In the genomic region with DNA sequence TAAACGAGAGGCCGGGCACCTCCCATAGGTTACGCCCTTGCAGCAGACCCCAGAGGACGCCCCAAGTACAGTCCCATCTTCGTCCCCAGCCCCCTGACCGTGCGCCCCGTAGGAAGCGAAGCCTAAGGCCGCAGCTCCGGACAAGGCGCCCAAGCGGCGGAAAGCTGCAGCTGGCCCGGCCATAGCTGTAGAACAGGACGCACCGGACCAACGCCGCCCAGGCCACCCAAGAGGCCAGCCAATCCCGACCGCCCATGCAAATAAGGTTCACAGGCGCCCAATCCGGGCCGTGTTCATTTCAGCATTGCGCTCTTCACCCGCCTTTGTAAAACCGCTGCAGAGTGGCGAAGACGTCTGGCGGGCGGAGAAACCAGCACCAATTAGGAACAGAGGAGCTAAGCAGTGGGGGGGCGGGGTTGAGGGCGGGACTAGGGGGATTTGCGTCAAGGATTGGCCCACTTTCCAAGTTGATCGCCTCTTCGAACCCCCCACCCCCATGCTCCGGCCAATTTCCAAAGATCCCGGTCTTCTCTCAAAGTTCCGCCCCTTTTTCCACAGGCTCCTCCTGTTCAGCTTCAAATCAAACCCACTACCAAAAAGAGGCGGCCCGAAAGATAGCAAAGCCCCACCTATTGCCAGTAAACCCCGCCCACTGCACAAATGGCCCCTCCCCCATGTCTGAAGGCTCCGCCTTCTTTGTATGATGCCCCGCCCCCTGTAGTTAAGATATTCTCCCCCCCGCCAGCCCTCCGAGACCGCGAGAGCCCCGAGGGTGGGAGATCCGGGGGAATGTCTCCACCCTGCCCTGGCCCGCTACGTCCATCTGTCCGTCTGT, we compare ENCODE assay signal across 1 cellular context.
TF ChIP-seq lines count a peak whose summit lies in the region.

A gene (minus strand): TSS at position 196 of the 835 bp plus-strand sequence. CDS start 13 bp downstream, at position 183.

TF ChIP-seq in HepG2, 621 proteins besides CTCF, POLR2A, EP300 and RAD21 (continued from another document and continues in another):
- TF ChIP-seq, protein P1, sequence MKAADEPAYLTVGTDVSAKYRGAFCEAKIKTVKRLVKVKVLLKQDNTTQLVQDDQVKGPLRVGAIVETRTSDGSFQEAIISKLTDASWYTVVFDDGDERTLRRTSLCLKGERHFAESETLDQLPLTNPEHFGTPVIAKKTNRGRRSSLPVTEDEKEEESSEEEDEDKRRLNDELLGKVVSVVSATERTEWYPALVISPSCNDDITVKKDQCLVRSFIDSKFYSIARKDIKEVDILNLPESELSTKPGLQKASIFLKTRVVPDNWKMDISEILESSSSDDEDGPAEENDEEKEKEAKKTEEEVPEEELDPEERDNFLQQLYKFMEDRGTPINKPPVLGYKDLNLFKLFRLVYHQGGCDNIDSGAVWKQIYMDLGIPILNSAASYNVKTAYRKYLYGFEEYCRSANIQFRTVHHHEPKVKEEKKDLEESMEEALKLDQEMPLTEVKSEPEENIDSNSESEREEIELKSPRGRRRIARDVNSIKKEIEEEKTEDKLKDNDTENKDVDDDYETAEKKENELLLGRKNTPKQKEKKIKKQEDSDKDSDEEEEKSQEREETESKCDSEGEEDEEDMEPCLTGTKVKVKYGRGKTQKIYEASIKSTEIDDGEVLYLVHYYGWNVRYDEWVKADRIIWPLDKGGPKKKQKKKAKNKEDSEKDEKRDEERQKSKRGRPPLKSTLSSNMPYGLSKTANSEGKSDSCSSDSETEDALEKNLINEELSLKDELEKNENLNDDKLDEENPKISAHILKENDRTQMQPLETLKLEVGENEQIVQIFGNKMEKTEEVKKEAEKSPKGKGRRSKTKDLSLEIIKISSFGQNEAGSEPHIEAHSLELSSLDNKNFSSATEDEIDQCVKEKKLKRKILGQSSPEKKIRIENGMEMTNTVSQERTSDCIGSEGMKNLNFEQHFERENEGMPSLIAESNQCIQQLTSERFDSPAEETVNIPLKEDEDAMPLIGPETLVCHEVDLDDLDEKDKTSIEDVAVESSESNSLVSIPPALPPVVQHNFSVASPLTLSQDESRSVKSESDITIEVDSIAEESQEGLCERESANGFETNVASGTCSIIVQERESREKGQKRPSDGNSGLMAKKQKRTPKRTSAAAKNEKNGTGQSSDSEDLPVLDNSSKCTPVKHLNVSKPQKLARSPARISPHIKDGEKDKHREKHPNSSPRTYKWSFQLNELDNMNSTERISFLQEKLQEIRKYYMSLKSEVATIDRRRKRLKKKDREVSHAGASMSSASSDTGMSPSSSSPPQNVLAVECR (CRISPR knock-in tag; IDR thresholded peaks at IDR 0.05; ENCODE audit: borderline replicate concordance), result peak; percentile 71; the same call in 1 of the 2 replicates
- TF ChIP-seq, protein P2, sequence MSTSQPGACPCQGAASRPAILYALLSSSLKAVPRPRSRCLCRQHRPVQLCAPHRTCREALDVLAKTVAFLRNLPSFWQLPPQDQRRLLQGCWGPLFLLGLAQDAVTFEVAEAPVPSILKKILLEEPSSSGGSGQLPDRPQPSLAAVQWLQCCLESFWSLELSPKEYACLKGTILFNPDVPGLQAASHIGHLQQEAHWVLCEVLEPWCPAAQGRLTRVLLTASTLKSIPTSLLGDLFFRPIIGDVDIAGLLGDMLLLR (CRISPR knock-in tag; IDR thresholded peaks at IDR 0.05), result 0 out of 2 replicates have a peak, but pooled peaks have one; percentile 24
- TF ChIP-seq SP1 (IDR thresholded peaks at IDR 0.05) (no peak), SP1 (CRISPR knock-in tag; IDR thresholded peaks at IDR 0.05) (peak; percentile 70), ELF4 (CRISPR knock-in tag; IDR thresholded peaks at IDR 0.05; ENCODE audit: borderline replicate concordance) (peak; percentile 77; the same call in 1 of the 2 replicates), ZFX (CRISPR knock-in tag; IDR thresholded peaks at IDR 0.05; ENCODE audit: low read depth) (peak; percentile 91), PHB2 (IDR thresholded peaks at IDR 0.05; ENCODE audit: partially characterized antibody) (no peak), ZNF264 (CRISPR knock-in tag; IDR thresholded peaks at IDR 0.05) (0 out of 2 replicates have a peak, but pooled peaks have one; percentile 40), ZBTB38 (CRISPR knock-in tag; IDR thresholded peaks at IDR 0.05) (peak; percentile 22; the same call in 1 of the 2 replicates), ZNF549 (CRISPR knock-in tag; IDR thresholded peaks at IDR 0.05) (no peak), ZNF446 (CRISPR knock-in tag; IDR thresholded peaks at IDR 0.05) (0 out of 2 replicates have a peak, but pooled peaks have one; percentile 5), ZNF274 (CRISPR knock-in tag; IDR thresholded peaks at IDR 0.05) (peak; percentile 76; the same call in 1 of the 2 replicates), ISL2 (CRISPR knock-in tag; IDR thresholded peaks at IDR 0.05) (peak; percentile 43; the same call in 1 of the 2 replicates), MYNN (CRISPR knock-in tag; IDR thresholded peaks at IDR 0.05; ENCODE audit: low read depth) (no peak), KLF13 (CRISPR knock-in tag; IDR thresholded peaks at IDR 0.05) (no peak), REPIN1 (CRISPR knock-in tag; IDR thresholded peaks at IDR 0.05; ENCODE audit: borderline replicate concordance, low read depth) (peak; percentile 46; the same call in 1 of the 2 replicates), ZNF563 (CRISPR knock-in tag; IDR thresholded peaks at IDR 0.05) (no peak; the same call in 1 of the 2 replicates), NFE2 (CRISPR knock-in tag; IDR thresholded peaks at IDR 0.05) (no peak), TMF1 (CRISPR knock-in tag; IDR thresholded peaks at IDR 0.05; ENCODE audit: low read depth) (peak; percentile 52; the same call in 1 of the 2 replicates), ZNF619 (CRISPR knock-in tag; IDR thresholded peaks at IDR 0.05) (no peak), GABPA (IDR thresholded peaks at IDR 0.05; ENCODE audit: low read depth, low read length) (no peak), GABPA (CRISPR knock-in tag; IDR thresholded peaks at IDR 0.05; ENCODE audit: low read depth) (peak; percentile 42), ZNF547 (CRISPR knock-in tag; IDR thresholded peaks at IDR 0.05) (peak; percentile 66), ARID2 (CRISPR knock-in tag; IDR thresholded peaks at IDR 0.05; ENCODE audit: borderline replicate concordance) (0 out of 2 replicates have a peak, but pooled peaks have one; percentile 61), PAX8 (CRISPR knock-in tag; IDR thresholded peaks at IDR 0.05; ENCODE audit: borderline replicate concordance) (no peak), GTF2F1 (IDR thresholded peaks at IDR 0.05; ENCODE audit: low read length) (0 out of 2 replicates have a peak, but pooled peaks have one; percentile 30), SALL1 (CRISPR knock-in tag; IDR thresholded peaks at IDR 0.05) (no peak), TOPORS (CRISPR knock-in tag; IDR thresholded peaks at IDR 0.05) (no peak), HDAC1 (CRISPR knock-in tag; IDR thresholded peaks at IDR 0.05) (peak; percentile 22; the same call in 1 of the 2 replicates)
- TF ChIP-seq, protein P3, sequence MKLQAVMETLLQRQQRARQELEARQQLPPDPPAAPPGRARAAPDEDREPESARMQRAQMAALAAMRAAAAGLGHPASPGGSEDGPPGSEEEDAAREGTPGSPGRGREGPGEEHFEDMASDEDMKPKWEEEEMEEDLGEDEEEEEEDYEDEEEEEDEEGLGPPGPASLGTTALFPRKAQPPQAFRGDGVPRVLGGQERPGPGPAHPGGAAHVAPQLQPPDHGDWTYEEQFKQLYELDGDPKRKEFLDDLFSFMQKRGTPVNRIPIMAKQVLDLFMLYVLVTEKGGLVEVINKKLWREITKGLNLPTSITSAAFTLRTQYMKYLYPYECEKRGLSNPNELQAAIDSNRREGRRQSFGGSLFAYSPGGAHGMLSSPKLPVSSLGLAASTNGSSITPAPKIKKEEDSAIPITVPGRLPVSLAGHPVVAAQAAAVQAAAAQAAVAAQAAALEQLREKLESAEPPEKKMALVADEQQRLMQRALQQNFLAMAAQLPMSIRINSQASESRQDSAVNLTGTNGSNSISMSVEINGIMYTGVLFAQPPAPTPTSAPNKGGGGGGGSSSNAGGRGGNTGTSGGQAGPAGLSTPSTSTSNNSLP (IDR thresholded peaks at IDR 0.05; ENCODE audit: low read depth, low read length), result peak; percentile 63; the same call in 1 of the 2 replicates
- TF ChIP-seq, protein P4, sequence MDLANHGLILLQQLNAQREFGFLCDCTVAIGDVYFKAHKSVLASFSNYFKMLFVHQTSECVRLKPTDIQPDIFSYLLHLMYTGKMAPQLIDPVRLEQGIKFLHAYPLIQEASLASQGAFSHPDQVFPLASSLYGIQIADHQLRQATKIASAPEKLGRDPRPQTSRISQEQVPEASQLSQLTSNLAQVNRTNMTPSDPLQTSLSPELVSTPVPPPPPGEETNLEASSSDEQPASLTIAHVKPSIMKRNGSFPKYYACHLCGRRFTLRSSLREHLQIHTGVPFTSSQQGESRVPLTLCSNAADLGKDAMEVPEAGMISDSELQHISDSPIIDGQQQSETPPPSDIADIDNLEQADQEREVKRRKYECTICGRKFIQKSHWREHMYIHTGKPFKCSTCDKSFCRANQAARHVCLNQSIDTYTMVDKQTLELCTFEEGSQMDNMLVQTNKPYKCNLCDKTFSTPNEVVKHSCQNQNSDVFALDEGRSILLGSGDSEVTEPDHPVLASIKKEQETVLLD (CRISPR knock-in tag; IDR thresholded peaks at IDR 0.05; ENCODE audit: low read depth), result no peak; the same call in 1 of the 2 replicates
- TF ChIP-seq, protein P5, sequence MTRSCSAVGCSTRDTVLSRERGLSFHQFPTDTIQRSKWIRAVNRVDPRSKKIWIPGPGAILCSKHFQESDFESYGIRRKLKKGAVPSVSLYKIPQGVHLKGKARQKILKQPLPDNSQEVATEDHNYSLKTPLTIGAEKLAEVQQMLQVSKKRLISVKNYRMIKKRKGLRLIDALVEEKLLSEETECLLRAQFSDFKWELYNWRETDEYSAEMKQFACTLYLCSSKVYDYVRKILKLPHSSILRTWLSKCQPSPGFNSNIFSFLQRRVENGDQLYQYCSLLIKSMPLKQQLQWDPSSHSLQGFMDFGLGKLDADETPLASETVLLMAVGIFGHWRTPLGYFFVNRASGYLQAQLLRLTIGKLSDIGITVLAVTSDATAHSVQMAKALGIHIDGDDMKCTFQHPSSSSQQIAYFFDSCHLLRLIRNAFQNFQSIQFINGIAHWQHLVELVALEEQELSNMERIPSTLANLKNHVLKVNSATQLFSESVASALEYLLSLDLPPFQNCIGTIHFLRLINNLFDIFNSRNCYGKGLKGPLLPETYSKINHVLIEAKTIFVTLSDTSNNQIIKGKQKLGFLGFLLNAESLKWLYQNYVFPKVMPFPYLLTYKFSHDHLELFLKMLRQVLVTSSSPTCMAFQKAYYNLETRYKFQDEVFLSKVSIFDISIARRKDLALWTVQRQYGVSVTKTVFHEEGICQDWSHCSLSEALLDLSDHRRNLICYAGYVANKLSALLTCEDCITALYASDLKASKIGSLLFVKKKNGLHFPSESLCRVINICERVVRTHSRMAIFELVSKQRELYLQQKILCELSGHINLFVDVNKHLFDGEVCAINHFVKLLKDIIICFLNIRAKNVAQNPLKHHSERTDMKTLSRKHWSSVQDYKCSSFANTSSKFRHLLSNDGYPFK (CRISPR knock-in tag; IDR thresholded peaks at IDR 0.05; ENCODE audit: borderline replicate concordance), result no peak
- TF ChIP-seq, protein P6, sequence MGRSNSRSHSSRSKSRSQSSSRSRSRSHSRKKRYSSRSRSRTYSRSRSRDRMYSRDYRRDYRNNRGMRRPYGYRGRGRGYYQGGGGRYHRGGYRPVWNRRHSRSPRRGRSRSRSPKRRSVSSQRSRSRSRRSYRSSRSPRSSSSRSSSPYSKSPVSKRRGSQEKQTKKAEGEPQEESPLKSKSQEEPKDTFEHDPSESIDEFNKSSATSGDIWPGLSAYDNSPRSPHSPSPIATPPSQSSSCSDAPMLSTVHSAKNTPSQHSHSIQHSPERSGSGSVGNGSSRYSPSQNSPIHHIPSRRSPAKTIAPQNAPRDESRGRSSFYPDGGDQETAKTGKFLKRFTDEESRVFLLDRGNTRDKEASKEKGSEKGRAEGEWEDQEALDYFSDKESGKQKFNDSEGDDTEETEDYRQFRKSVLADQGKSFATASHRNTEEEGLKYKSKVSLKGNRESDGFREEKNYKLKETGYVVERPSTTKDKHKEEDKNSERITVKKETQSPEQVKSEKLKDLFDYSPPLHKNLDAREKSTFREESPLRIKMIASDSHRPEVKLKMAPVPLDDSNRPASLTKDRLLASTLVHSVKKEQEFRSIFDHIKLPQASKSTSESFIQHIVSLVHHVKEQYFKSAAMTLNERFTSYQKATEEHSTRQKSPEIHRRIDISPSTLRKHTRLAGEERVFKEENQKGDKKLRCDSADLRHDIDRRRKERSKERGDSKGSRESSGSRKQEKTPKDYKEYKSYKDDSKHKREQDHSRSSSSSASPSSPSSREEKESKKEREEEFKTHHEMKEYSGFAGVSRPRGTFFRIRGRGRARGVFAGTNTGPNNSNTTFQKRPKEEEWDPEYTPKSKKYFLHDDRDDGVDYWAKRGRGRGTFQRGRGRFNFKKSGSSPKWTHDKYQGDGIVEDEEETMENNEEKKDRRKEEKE (IDR thresholded peaks at IDR 0.05), result no peak
- TF ChIP-seq, protein P7, sequence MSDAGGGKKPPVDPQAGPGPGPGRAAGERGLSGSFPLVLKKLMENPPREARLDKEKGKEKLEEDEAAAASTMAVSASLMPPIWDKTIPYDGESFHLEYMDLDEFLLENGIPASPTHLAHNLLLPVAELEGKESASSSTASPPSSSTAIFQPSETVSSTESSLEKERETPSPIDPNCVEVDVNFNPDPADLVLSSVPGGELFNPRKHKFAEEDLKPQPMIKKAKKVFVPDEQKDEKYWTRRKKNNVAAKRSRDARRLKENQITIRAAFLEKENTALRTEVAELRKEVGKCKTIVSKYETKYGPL (CRISPR knock-in tag; IDR thresholded peaks at IDR 0.05), result 0 out of 2 replicates have a peak, but pooled peaks have one; percentile 51
- TF ChIP-seq, protein P8, sequence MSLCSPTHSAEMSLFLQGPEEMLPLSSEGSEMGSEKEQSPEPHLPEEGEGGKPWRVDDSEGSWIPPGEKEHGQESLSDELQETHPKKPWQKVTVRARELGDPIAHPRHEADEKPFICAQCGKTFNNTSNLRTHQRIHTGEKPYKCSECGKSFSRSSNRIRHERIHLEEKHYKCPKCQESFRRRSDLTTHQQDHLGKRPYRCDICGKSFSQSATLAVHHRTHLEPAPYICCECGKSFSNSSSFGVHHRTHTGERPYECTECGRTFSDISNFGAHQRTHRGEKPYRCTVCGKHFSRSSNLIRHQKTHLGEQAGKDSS (CRISPR knock-in tag; IDR thresholded peaks at IDR 0.05; ENCODE audit: borderline replicate concordance, low read depth), result 0 out of 2 replicates have a peak, but pooled peaks have one; percentile 37
- TF ChIP-seq, protein P9, sequence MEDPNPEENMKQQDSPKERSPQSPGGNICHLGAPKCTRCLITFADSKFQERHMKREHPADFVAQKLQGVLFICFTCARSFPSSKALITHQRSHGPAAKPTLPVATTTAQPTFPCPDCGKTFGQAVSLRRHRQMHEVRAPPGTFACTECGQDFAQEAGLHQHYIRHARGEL (CRISPR knock-in tag; IDR thresholded peaks at IDR 0.05), result no peak
- TF ChIP-seq, protein P10, sequence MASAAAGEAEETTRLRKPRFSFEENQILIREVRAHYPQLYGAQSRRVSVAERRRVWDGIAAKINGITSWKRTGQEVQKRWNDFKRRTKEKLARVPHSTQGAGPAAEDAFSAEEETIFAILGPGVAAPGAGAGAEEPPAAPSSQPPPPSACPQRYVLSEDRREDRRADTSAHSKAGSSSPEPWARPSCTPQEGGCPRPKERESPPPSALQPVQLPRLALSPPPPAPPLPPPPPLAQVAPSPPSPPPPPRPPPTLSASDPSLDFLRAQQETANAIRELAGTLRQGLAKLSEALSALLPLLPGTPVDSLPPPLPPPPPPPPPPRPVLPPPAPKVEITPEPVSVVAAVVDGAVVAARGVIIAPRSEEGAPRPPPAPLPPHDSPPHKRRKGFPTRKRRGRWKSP (CRISPR knock-in tag; IDR thresholded peaks at IDR 0.05), result peak; percentile 71
- TF ChIP-seq, protein P11, sequence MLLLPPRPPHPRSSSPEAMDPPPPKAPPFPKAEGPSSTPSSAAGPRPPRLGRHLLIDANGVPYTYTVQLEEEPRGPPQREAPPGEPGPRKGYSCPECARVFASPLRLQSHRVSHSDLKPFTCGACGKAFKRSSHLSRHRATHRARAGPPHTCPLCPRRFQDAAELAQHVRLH (CRISPR knock-in tag; IDR thresholded peaks at IDR 0.05; ENCODE audit: borderline replicate concordance, low read depth), result 0 out of 2 replicates have a peak, but pooled peaks have one; percentile 35
